Comparison of ENCODE assay signal across 1 cellular context in the genomic region with DNA sequence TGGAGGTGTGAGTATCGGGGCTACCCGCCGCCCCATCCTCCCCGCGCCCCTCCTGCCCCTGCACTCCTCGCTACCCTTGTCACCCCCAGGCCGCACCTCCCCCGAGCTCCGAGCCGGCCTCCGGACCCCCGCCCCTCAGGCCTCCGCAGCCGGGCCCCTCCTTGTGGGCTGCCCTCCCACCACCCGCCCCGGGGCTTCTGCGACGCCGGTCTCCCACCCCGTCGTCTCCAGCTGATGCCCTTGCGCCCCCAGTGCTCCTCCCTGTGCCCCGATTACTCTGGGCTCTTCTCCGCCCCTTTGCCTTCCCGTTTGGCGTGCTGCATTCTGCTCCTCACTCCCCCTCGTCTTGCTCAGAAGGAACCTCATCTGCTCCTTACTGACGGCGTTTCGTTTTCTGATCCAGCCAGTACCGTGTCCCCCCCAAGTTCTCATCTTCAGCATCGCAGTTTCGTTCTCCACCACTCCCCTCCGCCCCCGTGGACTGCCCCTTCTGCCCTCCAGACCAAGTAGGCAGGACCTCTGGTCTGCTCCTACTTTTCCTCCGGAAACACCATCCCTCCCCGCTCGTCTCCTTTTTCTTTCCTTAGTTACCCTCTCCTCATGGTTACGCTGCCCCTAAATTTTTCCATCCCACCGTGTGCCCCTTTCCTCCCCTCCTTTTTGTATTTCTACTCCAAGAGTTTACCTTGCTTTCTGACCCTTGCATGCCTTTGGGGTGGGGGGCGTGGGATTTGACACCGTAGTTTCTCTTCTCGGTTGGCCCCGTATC.
TF ChIP-seq lines count a peak whose summit lies in the region.

No MANE protein-coding gene starts in this region.

TF ChIP-seq in endothelial cell of umbilical vein, 7 proteins besides CTCF, POLR2A, EP300 and RAD21:
- TF ChIP-seq FOS (IDR thresholded peaks at IDR 0.05; ENCODE audit: borderline replicate concordance, insufficient read depth, low read length) = no peak
- no peak for TF ChIP-seq MYC (IDR thresholded peaks at IDR 0.05; ENCODE audit: low read depth, low read length)
